ENCODE assay signal across 10 cellular contexts in genomic region chr13:33229446-33230177, GRCh38. TPM values are rescaled to one million over a fixed set of nuclear protein-coding genes. Genes with fewer than 3 reads are reported as not detected.
DNase-seq lines count a peak whose midpoint lies in the region; ATAC-seq and TF ChIP-seq lines count a peak whose summit lies in the region.
"Had no signal": no experiment of that assay in that cellular context is flagged by ENCODE, and none has a peak within 500 bp of the region (broad histone marks: within the 10 kb centered on the region; RNA-seq: fewer than 3 reads in every experiment).

No MANE protein-coding gene starts in this region.

- H3K27me3 ChIP-seq in left lung (no peaks in the 10 kb centered on the region), stomach (no peaks in the 10 kb centered on the region)

- 0 out of 2 replicates have a peak overlapping the region, but pooled peaks have one; percentile 4 for H3K4me3 ChIP-seq in HFF-Myc (replicated peaks; ENCODE audit: low read depth, low read length)
- no peak overlapping the region for H3K4me3 ChIP-seq in left lung
- H3K4me3 ChIP-seq in stomach = no peak overlapping the region

- H3K4me1 ChIP-seq in left lung (peaks cover 10 to 46% of the 10 kb centered on the region in 2 donors), stomach (peaks cover 20 to 55% (median 31%) of the 10 kb centered on the region in 4 donors)

- ATAC-seq in left lung (no peak), GM21381 (IDR thresholded peaks at IDR 0.05; ENCODE audit: unreplicated experiment) (no peak)

- no peaks in the 10 kb centered on the region for H3K27me3 Mint-ChIP-seq in MCF 10A (ENCODE audit: insufficient read depth, unreplicated experiment)

- H3K4me3 Mint-ChIP-seq in MCF 10A (ENCODE audit: unreplicated experiment) = no peak overlapping the region

- H3K36me3 Mint-ChIP-seq in MCF 10A (ENCODE audit: insufficient read depth, unreplicated experiment) = peaks cover 45% of the 10 kb centered on the region

- BruUV-seq in MCF 10A (replicated peaks; lab: Mats Ljungman, UMichigan) = TSS peak; percentile 47

- H3K9me3 Mint-ChIP-seq in MCF 10A (ENCODE audit: unreplicated experiment) = peaks cover 7% of the 10 kb centered on the region

- TF ChIP-seq CTCF in HFF-Myc (IDR thresholded peaks at IDR 0.05; ENCODE audit: low read depth, low read length, missing control alignments) (no peak), MCF 10A (IDR thresholded peaks at IDR 0.05; ENCODE audit: unreplicated experiment) (no peak), left lung (IDR thresholded peaks at IDR 0.05) (no peak), stomach (IDR thresholded peaks at IDR 0.05) (no peak)

- H3K4me1 Mint-ChIP-seq in MCF 10A (ENCODE audit: insufficient read depth, unreplicated experiment) = peaks cover 56% of the 10 kb centered on the region

- DNase-seq in HFF-Myc (ENCODE audit: extremely low read depth, low read depth) = no peak
- DNase-seq in MCF 10A (ENCODE audit: unreplicated experiment) = no peak
- DNase-seq in left lung = no peak
- no peak for DNase-seq in stomach
- no peak for DNase-seq in 8988T
- no peak for DNase-seq in DMS79 treated with DMSO at 0.1 percent for 48 hours (lab: John Stamatoyannopoulos, UW)
- DNase-seq in AML-193 (lab: John Stamatoyannopoulos, UW) = no peak
- DNase-seq: activated CD4-positive, alpha-beta T cell treated with anti-CD3 and anti-CD28 coated beads, Interleukin-2, amount 50 U/mL, for 48 hours; NCI-H2029 treated with DMSO at 0.1 percent for 48 hours had no signal

- TF ChIP-seq POLR2A in stomach (IDR thresholded peaks at IDR 0.05) = no peak

- peak overlapping the region; percentile 58 to 59 for H3K27ac ChIP-seq in left lung
- H3K27ac ChIP-seq in stomach = peak overlapping the region; percentile 9 to 78 (median 72)

- peak overlapping the region; percentile 46 for H3K27ac Mint-ChIP-seq in MCF 10A (ENCODE audit: low read depth, unreplicated experiment)

- CTCF ChIA-PET in MCF 10A (lab: Yijun Ruan, JAX) = interaction anchor here (0.7 to 3.6 kb wide), 8 partner anchors 10 to 258 kb away, joined by 3 to 27 read pairs (median 3); no protein-coding TSS in a partner anchor

- H3K36me3 ChIP-seq in left lung (peaks cover 0 to 5% of the 10 kb centered on the region in 2 donors), stomach (peaks cover 0 to 16% (median 10%) of the 10 kb centered on the region in 4 donors)

- H3K9me3 ChIP-seq in left lung (peaks cover 0 to 7% of the 10 kb centered on the region in 2 donors), stomach (peaks cover 0 to 7% (median 3%) of the 10 kb centered on the region in 4 donors)

- intact Hi-C loops in MCF 10A (cut with micrococcal nuclease) (loop anchor here (2.0 to 10.0 kb wide), 3 partner anchors 211 to 645 kb away; partner anchors contain the start of gene PDS5B), left lung (cut with DNase I) (no loop called here), stomach (cut with DNase I; ENCODE audit: low total_unique reads) (no loop called here)

- 65 to 76% (median 70%) methylated on average over 10 of the region's 10 CpGs for WGBS in stomach, 5 donors

- TF ChIP-seq EP300 in stomach (IDR thresholded peaks at IDR 0.05) = no peak

- POLR2A ChIA-PET in MCF 10A (lab: Yijun Ruan, JAX) = interaction anchor here (0.6 to 11.7 kb wide), 5 partner anchors 32 to 493 kb away, joined by 3 to 97 read pairs (median 4); partner anchors contain the start of gene STARD13

RNA-seq across cellular contexts. Expression of gene STARD13, which starts 55.9 kb away (rescaled TPM):
- total RNA-seq in MCF 10A (2022) = 26.3 and 31.9 TPM in 2 replicates
- total RNA-seq in left lung = 10 to 100 TPM; 28.1 to 43.6 TPM
- 100 to 1,000 TPM in 1 of 5 donors, 10 to 100 TPM in 4; 41.3 to 158 (median 54.3) TPM for total RNA-seq in stomach
- 1 to 10 TPM; 4.4 to 9.2 (median 6.7) TPM for polyA plus RNA-seq in stomach
